In genomic region chr20:63689046-63690000, GRCh38 we compare ENCODE assay signal across 17 cellular contexts. TPM values are rescaled to one million over a fixed set of nuclear protein-coding genes. Genes with fewer than 3 reads are reported as not detected.
DNase-seq lines count a peak whose midpoint lies in the region; ATAC-seq and TF ChIP-seq lines count a peak whose summit lies in the region.
"Had no signal": no experiment of that assay in that cellular context is flagged by ENCODE, and none has a peak within 500 bp of the region (broad histone marks: within the 10 kb centered on the region; RNA-seq: fewer than 3 reads in every experiment).

No MANE protein-coding gene starts in this region.

- no peak overlapping the region for H2BK15ac ChIP-seq in IMR-90 (ENCODE audit: low read depth, low read length)

- intact Hi-C loops in IMR-90 (cut with micrococcal nuclease) (no loop called here), lower lobe of right lung (cut with DNase I) (no loop called here)

- H3K27ac ChIP-seq in IMR-90 (ENCODE audit: insufficient read depth, low read length) (no peak overlapping the region), caudate nucleus (ENCODE audit: low read depth, low read length) (peak overlapping the region; percentile 44), lower lobe of right lung (peak overlapping the region; percentile 93), subcutaneous abdominal adipose tissue (ENCODE audit: low read depth, low read length) (peak overlapping the region; percentile 76)

- no peak overlapping the region; the same call in 1 of the 2 replicates for H4K91ac ChIP-seq in IMR-90 (ENCODE audit: insufficient read depth, low read depth, low read length)

- BruUV-seq in IMR-90 (replicated peaks; lab: Mats Ljungman, UMichigan) = no TSS peak

- H3K27me3 ChIP-seq in IMR-90 (ENCODE audit: control insufficient read depth, insufficient read depth, low read length) (no peaks in the 10 kb centered on the region), lower lobe of right lung (ENCODE audit: low read depth) (no peaks in the 10 kb centered on the region), subcutaneous abdominal adipose tissue (ENCODE audit: control insufficient read depth in 5 of 5, insufficient read depth in 4 of 5, low read length in 5 of 5) (no peaks in the 10 kb centered on the region)

- H2AK5ac ChIP-seq in IMR-90 (ENCODE audit: low read depth, low read length) = no peak overlapping the region; the same call in 1 of the 2 replicates

- H3K4me1 ChIP-seq in IMR-90 (ENCODE audit: control insufficient read depth, insufficient read depth, low read length) = peaks cover 15% of the 10 kb centered on the region
- peaks cover 60% of the 10 kb centered on the region for H3K4me1 ChIP-seq in lower lobe of right lung
- peaks cover 8 to 53% (median 35%) of the 10 kb centered on the region in 5 donors for H3K4me1 ChIP-seq in subcutaneous abdominal adipose tissue (ENCODE audit: control insufficient read depth in 5 of 5, insufficient read depth in 5 of 5, low read length in 5 of 5)

- dilution Hi-C loops in IMR-90 (cut with HindIII; ENCODE audit: low sequenced_read_pairs, unreplicated experiment) = no loop called here

- 96% methylated on average over 21 of the region's 44 CpGs; no CpG with 5 or more reads in 1 of the 2 experiments for WGBS in IMR-90 (ENCODE audit: extremely low coverage in 2 of 2, insufficient read length in 1 of 2), 2 experiments

- in situ Hi-C loops in IMR-90 (cut with MboI; ENCODE audit: low sequenced_read_pairs) = no loop called here

- H3K56ac ChIP-seq in IMR-90 (ENCODE audit: extremely low read depth, insufficient read depth, low read length) = no peak overlapping the region

- peaks cover 15% of the 10 kb centered on the region for H3K36me3 Mint-ChIP-seq in activated T-helper 17 cell treated with anti-CD3 and anti-CD28 coated beads, Interleukin-2, amount 50 U/mL, for 72 hours (ENCODE audit: low read depth)

- no peak overlapping the region for H3K23ac ChIP-seq in IMR-90 (ENCODE audit: low read depth, low read length)

- H3K27ac Mint-ChIP-seq in activated T-helper 17 cell treated with anti-CD3 and anti-CD28 coated beads, Interleukin-2, amount 50 U/mL, for 72 hours = no peak overlapping the region

- no peak for TF ChIP-seq RAD21 in IMR-90 (IDR thresholded peaks at IDR 0.05; ENCODE audit: low read length)

- H3K18ac ChIP-seq in IMR-90 (ENCODE audit: low read depth, low read length) = no peak overlapping the region

- no peak overlapping the region for H2BK20ac ChIP-seq in IMR-90 (ENCODE audit: low read depth, low read length)

- peak overlapping the region; percentile 21 for H2AFZ ChIP-seq in IMR-90 (replicated peaks; ENCODE audit: low read length, poor library complexity)

- no peak overlapping the region for H2BK5ac ChIP-seq in IMR-90 (ENCODE audit: low read depth, low read length, poor library complexity, severe bottlenecking)

- DNase-seq in IMR-90 = no peak
- no peak for DNase-seq in caudate nucleus (lab: John Stamatoyannopoulos, UW)
- no peak for DNase-seq in lower lobe of right lung
- DNase-seq in central memory CD4-positive, alpha-beta T cell = no peak
- DNase-seq: activated CD4-positive, alpha-beta T cell treated with anti-CD3 and anti-CD28 coated beads for 4 hours; activated effector memory CD4-positive, alpha-beta T cell treated with Interleukin-2 at 50 U/mL for 16 hours; DMS79 treated with DMSO at 0.1 percent for 48 hours; erythroblast; NCI-H2029; NCI-H446 treated with DMSO at 0.1 percent for 48 hours; stimulated activated CD4-positive, alpha-beta T cell treated with anti-CD3 and anti-CD28 coated beads, Interleukin-4, amount 100 ng/mL, for 24 hours; SW 1271 had no signal

- H3K9ac ChIP-seq in IMR-90 (ENCODE audit: low read depth, low read length) (no peak overlapping the region), subcutaneous abdominal adipose tissue (ENCODE audit: low read length in 5 of 5) (peak overlapping the region in 2 of 5 donors; percentile 47 to 58)

- H3K4me3 Mint-ChIP-seq in activated T-helper 17 cell treated with anti-CD3 and anti-CD28 coated beads, Interleukin-2, amount 50 U/mL, for 72 hours = no peak overlapping the region

- H3K9me1 ChIP-seq in IMR-90 (ENCODE audit: insufficient read depth, low read length) = peaks cover 14% of the 10 kb centered on the region

- CTCF ChIA-PET in IMR-90 (lab: Yijun Ruan, JAX) = no interaction called here

- no peak overlapping the region for H3K4me2 ChIP-seq in IMR-90 (ENCODE audit: low read depth, low read length)

- H4K20me1 ChIP-seq in IMR-90 (ENCODE audit: insufficient read depth, low read length) = no peaks in the 10 kb centered on the region

- H3K36me3 ChIP-seq in IMR-90 (ENCODE audit: control insufficient read depth, insufficient read depth, low read length) (peaks cover 3% of the 10 kb centered on the region; the same call in 1 of the 2 replicates), lower lobe of right lung (peaks cover under 1% of the 10 kb centered on the region), subcutaneous abdominal adipose tissue (ENCODE audit: control insufficient read depth in 5 of 5, insufficient read depth in 5 of 5, low read length in 5 of 5) (peaks cover 0 to 12% (median 5%) of the 10 kb centered on the region in 5 donors)

- H3K9me3 Mint-ChIP-seq in activated T-helper 17 cell treated with anti-CD3 and anti-CD28 coated beads, Interleukin-2, amount 50 U/mL, for 72 hours = no peaks in the 10 kb centered on the region

- TF ChIP-seq CTCF in IMR-90 (conservative IDR thresholded peaks at IDR 0.05; ENCODE audit: low read depth, low read length) = no peak
- no peak for TF ChIP-seq CTCF in lower lobe of right lung (IDR thresholded peaks at IDR 0.05)

- no peak overlapping the region for H4K5ac ChIP-seq in IMR-90 (ENCODE audit: low read depth, low read length)

- no peak overlapping the region for H4K8ac ChIP-seq in IMR-90 (ENCODE audit: low read depth in 2 of 2, low read length in 2 of 2)

- no peak overlapping the region for H3K14ac ChIP-seq in IMR-90 (replicated peaks; ENCODE audit: low read depth, low read length)

- H3K4me1 Mint-ChIP-seq in activated T-helper 17 cell treated with anti-CD3 and anti-CD28 coated beads, Interleukin-2, amount 50 U/mL, for 72 hours = peaks cover 4% of the 10 kb centered on the region

- no peaks in the 10 kb centered on the region for H3K27me3 Mint-ChIP-seq in activated T-helper 17 cell treated with anti-CD3 and anti-CD28 coated beads, Interleukin-2, amount 50 U/mL, for 72 hours

- H3K4me3 ChIP-seq in IMR-90 (ENCODE audit: insufficient read depth, low read depth, low read length) (no peak overlapping the region), lower lobe of right lung (no peak overlapping the region), subcutaneous abdominal adipose tissue (ENCODE audit: low read depth in 1 of 5, low read length in 5 of 5) (no peak overlapping the region)

- H3K79me1 ChIP-seq in IMR-90 (ENCODE audit: low read depth in 1 of 2, low read length in 2 of 2) = peaks cover 0 to 26% of the 10 kb centered on the region in 2 experiments; a peak in 2 of 4 replicates

- H3K4ac ChIP-seq in IMR-90 (ENCODE audit: low read depth, low read length) = no peak overlapping the region

- POLR2A ChIA-PET in IMR-90 (lab: Charles Lee; ENCODE audit: unreplicated experiment) = no interaction called here

- no peaks in the 10 kb centered on the region for H3K9me3 ChIP-seq in IMR-90 (ENCODE audit: control insufficient read depth, insufficient read depth, low read length)
- no peaks in the 10 kb centered on the region for H3K9me3 ChIP-seq in lower lobe of right lung
- no peaks in the 10 kb centered on the region for H3K9me3 ChIP-seq in subcutaneous abdominal adipose tissue (ENCODE audit: control insufficient read depth in 5 of 5, low read length in 5 of 5)

- ATAC-seq in IMR-90 (ENCODE audit: low read depth) (no peak), lower lobe of right lung (no peak), HG02623 (IDR thresholded peaks at IDR 0.05; ENCODE audit: unreplicated experiment) (no peak)
- no peak for ATAC-seq in activated T-helper 17 cell treated with anti-CD3 and anti-CD28 coated beads, Interleukin-2, amount 50 U/mL, for 72 hours (replicated peaks)

- H2AK9ac ChIP-seq in IMR-90 (replicated peaks; ENCODE audit: low read depth, low read length, poor library complexity) = peak overlapping the region; percentile 50

- no peak overlapping the region for H2BK120ac ChIP-seq in IMR-90 (ENCODE audit: low read depth, low read length)

- no peak for TF ChIP-seq POLR2A in IMR-90 (IDR thresholded peaks at IDR 0.05; ENCODE audit: low read depth, low read length)

RNA-seq across cellular contexts. Expression of gene TNFRSF6B, which starts 7.1 kb away (rescaled TPM):
- total RNA-seq in IMR-90 (2012; rRNA removed) = 1.1 and 1.3 TPM in 2 replicates
- 11.0 and 12.0 TPM in 2 replicates for polyA plus RNA-seq in IMR-90 (2012; rRNA removed)
- 3.7 and 18.0 TPM in 2 replicates for polyA plus RNA-seq in IMR-90 (2012; cell fraction: cytosol; rRNA removed)
- 22.6 and 133 TPM in 2 replicates for polyA plus RNA-seq in IMR-90 (2012; cell fraction: nucleus; rRNA removed; ENCODE audit: low replicate concordance)
- total RNA-seq in lower lobe of right lung = 5.3 TPM
- not detected for total RNA-seq in activated T-helper 17 cell treated with anti-CD3 and anti-CD28 coated beads, Interleukin-2, amount 50 U/mL, for 72 hours
- total RNA-seq: skeletal muscle tissue had no signal

RNA-seq across cellular contexts. Expression of gene ARFRP1, which starts 18.5 kb away (rescaled TPM):
- 25.3 and 29.2 TPM in 2 replicates for total RNA-seq in IMR-90 (2012; rRNA removed)
- 36.3 and 36.6 TPM in 2 replicates for polyA plus RNA-seq in IMR-90 (2012; rRNA removed)
- 36.7 and 61.6 TPM in 2 replicates for polyA plus RNA-seq in IMR-90 (2012; cell fraction: cytosol; rRNA removed)
- 102 and 139 TPM in 2 replicates for polyA plus RNA-seq in IMR-90 (2012; cell fraction: nucleus; rRNA removed; ENCODE audit: low replicate concordance)
- total RNA-seq in lower lobe of right lung = 44.3 TPM
- 10 to 100 TPM; 43.8 to 55.8 TPM for total RNA-seq in activated T-helper 17 cell treated with anti-CD3 and anti-CD28 coated beads, Interleukin-2, amount 50 U/mL, for 72 hours

RNA-seq across cellular contexts. Expression of gene ZGPAT, which starts 18.5 kb away (rescaled TPM):
- 13.4 and 15.6 TPM in 2 replicates for total RNA-seq in IMR-90 (2012; rRNA removed)
- 20.2 and 21.1 TPM in 2 replicates for polyA plus RNA-seq in IMR-90 (2012; rRNA removed)
- 18.9 and 24.7 TPM in 2 replicates for polyA plus RNA-seq in IMR-90 (2012; cell fraction: cytosol; rRNA removed)
- polyA plus RNA-seq in IMR-90 (2012; cell fraction: nucleus; rRNA removed; ENCODE audit: low replicate concordance) = 80.8 and 206 TPM in 2 replicates
- 27.2 TPM for total RNA-seq in lower lobe of right lung
- 10 to 100 TPM; 18.3 to 24.7 TPM for total RNA-seq in activated T-helper 17 cell treated with anti-CD3 and anti-CD28 coated beads, Interleukin-2, amount 50 U/mL, for 72 hours

RNA-seq across cellular contexts. Expression of gene RTEL1, which starts 31.2 kb away (rescaled TPM):
- 9.4 and 14.7 TPM in 2 replicates for total RNA-seq in IMR-90 (2012; rRNA removed)
- polyA plus RNA-seq in IMR-90 (2012; rRNA removed) = 18.8 and 22.5 TPM in 2 replicates
- polyA plus RNA-seq in IMR-90 (2012; cell fraction: cytosol; rRNA removed) = 7.5 and 18.1 TPM in 2 replicates
- polyA plus RNA-seq in IMR-90 (2012; cell fraction: nucleus; rRNA removed; ENCODE audit: low replicate concordance) = 121 and 228 TPM in 2 replicates
- total RNA-seq in lower lobe of right lung = 23.8 TPM
- 10 to 100 TPM; 41.8 to 51.8 TPM for total RNA-seq in activated T-helper 17 cell treated with anti-CD3 and anti-CD28 coated beads, Interleukin-2, amount 50 U/mL, for 72 hours

RNA-seq across cellular contexts. Expression of gene STMN3, which starts 36.1 kb away (rescaled TPM):
- total RNA-seq in IMR-90 (2012; rRNA removed) = 20.3 and 21.1 TPM in 2 replicates
- polyA plus RNA-seq in IMR-90 (2012; rRNA removed) = 62.3 and 67.4 TPM in 2 replicates
- polyA plus RNA-seq in IMR-90 (2012; cell fraction: cytosol; rRNA removed) = 33.4 and 56.7 TPM in 2 replicates
- 57.3 and 74.5 TPM in 2 replicates for polyA plus RNA-seq in IMR-90 (2012; cell fraction: nucleus; rRNA removed; ENCODE audit: low replicate concordance)
- total RNA-seq in lower lobe of right lung = 12.1 TPM
- 10 to 100 TPM; 15.1 to 24.7 TPM for total RNA-seq in activated T-helper 17 cell treated with anti-CD3 and anti-CD28 coated beads, Interleukin-2, amount 50 U/mL, for 72 hours
- total RNA-seq: bronchial epithelial cell had no signal
